2 cellular contexts compared by ENCODE assay signal in genomic region chr11:65798882-65799281, GRCh38.
TF ChIP-seq lines count a peak whose summit lies in the region.

No MANE protein-coding gene starts in this region.

TF ChIP-seq in GM23338, 12 proteins besides CTCF, POLR2A, EP300 and RAD21:
- no peak for TF ChIP-seq ETS1 (IDR thresholded peaks at IDR 0.05)

TF ChIP-seq in WTC11, 78 proteins besides CTCF, POLR2A, EP300 and RAD21:
- no peak for TF ChIP-seq AFF4 (CRISPR knock-in tag; IDR thresholded peaks at IDR 0.05; ENCODE audit: borderline replicate concordance)
- no peak for TF ChIP-seq SMAD4 (CRISPR knock-in tag; IDR thresholded peaks at IDR 0.05)
- no peak for TF ChIP-seq ETV6 (CRISPR knock-in tag; IDR thresholded peaks at IDR 0.05)
